ENCODE assay signal across 16 cellular contexts in genomic region chr2:231622963-231623362, GRCh38. TPM values are rescaled to one million over a fixed set of nuclear protein-coding genes. Genes with fewer than 3 reads are reported as not detected.
"Had no signal": no experiment of that assay in that cellular context is flagged by ENCODE, and none has a peak within 500 bp of the region (broad histone marks: within the 10 kb centered on the region; RNA-seq: fewer than 3 reads in every experiment).

No MANE protein-coding gene starts in this region.

- H3K27me3 ChIP-seq: esophagus muscularis mucosa, hepatocyte, neutrophil, uterus had no signal

- H3K27me3 Mint-ChIP-seq: activated naive CD8-positive, alpha-beta T cell; stimulated activated memory B cell treated with anti-CD40 and anti-IgM and Interleukin-4, amounts not matched to agents 10 μg/mL and 1 μg/mL and 100 μg/mL, for 72 hours had no signal

- DNase-seq: amniotic stem cell; effector CD8-positive, alpha-beta T cell; natural killer cell; stimulated activated CD4-positive, alpha-beta T cell treated with anti-CD3 and anti-CD28 coated beads, Interleukin-4, amount 100 ng/mL, for 24 hours; T1000; uterus had no signal

- H3K27ac Mint-ChIP-seq: activated naive CD8-positive, alpha-beta T cell; natural killer cell; stimulated activated memory B cell treated with anti-CD40 and anti-IgM and Interleukin-4, amounts not matched to agents 10 μg/mL and 1 μg/mL and 100 μg/mL, for 72 hours had no signal

- H3K36me3 ChIP-seq: esophagus muscularis mucosa, neutrophil, uterus had no signal

- H3K9me3 ChIP-seq: esophagus muscularis mucosa, neutrophil, uterus had no signal

- H3K4me3 Mint-ChIP-seq: activated naive CD8-positive, alpha-beta T cell; natural killer cell; stimulated activated memory B cell treated with anti-CD40 and anti-IgM and Interleukin-4, amounts not matched to agents 10 μg/mL and 1 μg/mL and 100 μg/mL, for 72 hours had no signal

- H3K9me3 Mint-ChIP-seq: natural killer cell; stimulated activated memory B cell treated with anti-CD40 and anti-IgM and Interleukin-4, amounts not matched to agents 10 μg/mL and 1 μg/mL and 100 μg/mL, for 72 hours had no signal

- ATAC-seq: activated CD4-positive, CD25-positive, alpha-beta regulatory T cell treated with anti-CD3 and anti-CD28 coated beads, Interleukin-2, amount 50 U/mL, for 24 hours; natural killer cell; sciatic nerve; stimulated activated memory B cell treated with anti-CD40 and anti-IgM and Interleukin-4, amounts not matched to agents 10 μg/mL and 1 μg/mL and 100 μg/mL, for 72 hours had no signal

- H3K79me2 ChIP-seq: hepatocyte had no signal

- H2AFZ ChIP-seq: hepatocyte had no signal

- H3K4me1 ChIP-seq: uterus had no signal

- H3K4me3 ChIP-seq: esophagus muscularis mucosa, hepatocyte, uterus had no signal

- H3K4me2 ChIP-seq: hepatocyte had no signal

- H3K36me3 Mint-ChIP-seq: activated naive CD8-positive, alpha-beta T cell; natural killer cell; stimulated activated memory B cell treated with anti-CD40 and anti-IgM and Interleukin-4, amounts not matched to agents 10 μg/mL and 1 μg/mL and 100 μg/mL, for 72 hours had no signal

- H3K27ac ChIP-seq: esophagus muscularis mucosa, hepatocyte, neutrophil had no signal

RNA-seq across cellular contexts. Expression of gene TEX44, which starts 30.3 kb away (rescaled TPM):
- total RNA-seq: cerebellum, esophagus muscularis mucosa, hepatocyte, liver, mesenteric fat pad, natural killer cell, sciatic nerve, uterus had no signal
- polyA plus RNA-seq: hepatocyte, liver had no signal
